25 cellular contexts compared by ENCODE assay signal in the genomic region with DNA sequence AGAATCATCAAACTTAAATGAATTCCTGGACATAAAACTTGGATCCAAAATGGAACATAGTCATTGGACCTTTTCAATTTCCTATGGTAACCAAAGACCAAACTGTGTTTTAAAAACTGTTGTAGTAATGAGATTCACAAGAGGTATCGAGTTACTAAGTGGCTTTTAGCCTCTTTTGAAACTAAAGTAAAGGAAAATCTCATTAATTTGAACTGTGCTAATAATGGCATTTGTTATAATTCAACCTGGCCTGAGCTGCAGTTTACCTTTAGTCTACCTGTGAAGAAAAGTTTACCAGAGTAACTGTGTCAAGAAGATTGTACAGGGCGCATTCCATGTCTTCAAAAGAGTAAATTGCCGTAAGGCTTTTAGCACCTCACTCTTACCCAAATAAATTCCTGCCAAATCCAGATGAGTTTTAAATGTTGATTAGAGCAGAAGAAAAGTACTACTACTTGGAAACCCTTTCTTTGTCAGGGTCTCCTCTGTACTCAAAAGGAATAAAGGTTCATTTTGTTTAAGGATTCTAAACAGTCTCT. TPM values are rescaled to one million over a fixed set of nuclear protein-coding genes. Genes with fewer than 3 reads are reported as not detected.
A peak's percentile ranks its signal among the peaks of the same experiment; 100 is the strongest.
DNase-seq lines count a peak whose midpoint lies in the region; ATAC-seq and TF ChIP-seq lines count a peak whose summit lies in the region.
"Had no signal": no experiment of that assay in that cellular context is flagged by ENCODE, and none has a peak within 500 bp of the region (broad histone marks: within the 10 kb centered on the region; RNA-seq: fewer than 3 reads in every experiment).

No MANE protein-coding gene starts in this region.

- H3K4me3 Mint-ChIP-seq in progenitor cell of endocrine pancreas (ENCODE audit: low read depth), result no peak overlapping the region
- H3K4me3 Mint-ChIP-seq in activated CD8-positive, alpha-beta T cell treated with anti-CD3 and anti-CD28 coated beads, Interleukin-2, amount 10 ng/mL, durations not matched to agents 7 days and 5 days, result no peak overlapping the region
- H3K4me3 Mint-ChIP-seq: activated T-cell treated with anti-CD3 and anti-CD28 coated beads, Interleukin-2, amount 50 U/mL, for 4 hours; effector memory CD8-positive, alpha-beta T cell; stimulated activated effector memory CD8-positive, alpha-beta T cell treated with anti-CD3 and anti-CD28 coated beads, Interleukin-12 subunit alpha, Interleukin-12 subunit beta, amount 100 ng/mL, for 72 hours; T-helper 2 cell treated with Interferon-gamma antibody and Interleukin-4, amounts not matched to agents 5 μg/mL and 100 μg/mL, for 36 hours had no signal

- no peak overlapping the region for H3K27ac ChIP-seq in colonic mucosa
- H3K27ac ChIP-seq: adrenal gland, BLaER1, lower lobe of right lung, skin epidermis, VCaP had no signal

- no peaks in the 10 kb centered on the region for H3K9me3 Mint-ChIP-seq in progenitor cell of endocrine pancreas (ENCODE audit: low read depth)
- H3K9me3 Mint-ChIP-seq in activated CD8-positive, alpha-beta T cell treated with anti-CD3 and anti-CD28 coated beads, Interleukin-2, amount 10 ng/mL, durations not matched to agents 7 days and 5 days (ENCODE audit: insufficient read depth), result no peaks in the 10 kb centered on the region
- H3K9me3 Mint-ChIP-seq: activated T-cell treated with anti-CD3 and anti-CD28 coated beads, Interleukin-2, amount 50 U/mL, for 4 hours; effector memory CD8-positive, alpha-beta T cell had no signal

- CTCF ChIA-PET in activated CD8-positive, alpha-beta T cell treated with anti-CD3 and anti-CD28 coated beads, Interleukin-2, amount 10 ng/mL, durations not matched to agents 7 days and 5 days (lab: Charles Lee), result interaction anchor here (1.4 kb wide), 1 partner anchor 10 kb away, joined by 3 read pairs; no protein-coding TSS in a partner anchor

- peak overlapping the region; percentile 55 for H3K27ac Mint-ChIP-seq in progenitor cell of endocrine pancreas
- no peak overlapping the region for H3K27ac Mint-ChIP-seq in activated CD8-positive, alpha-beta T cell treated with anti-CD3 and anti-CD28 coated beads, Interleukin-2, amount 10 ng/mL, durations not matched to agents 7 days and 5 days
- H3K27ac Mint-ChIP-seq: effector memory CD8-positive, alpha-beta T cell; stimulated activated effector memory CD8-positive, alpha-beta T cell treated with anti-CD3 and anti-CD28 coated beads, Interleukin-12 subunit alpha, Interleukin-12 subunit beta, amount 100 ng/mL, for 72 hours had no signal

- H3K4me3 ChIP-seq in colonic mucosa, result no peak overlapping the region
- H3K4me3 ChIP-seq: adrenal gland, BLaER1, lower lobe of right lung, skin epidermis had no signal

- peaks cover 24% of the 10 kb centered on the region for H3K4me1 Mint-ChIP-seq in progenitor cell of endocrine pancreas (ENCODE audit: low read depth)
- H3K4me1 Mint-ChIP-seq in activated CD8-positive, alpha-beta T cell treated with anti-CD3 and anti-CD28 coated beads, Interleukin-2, amount 10 ng/mL, durations not matched to agents 7 days and 5 days (ENCODE audit: low read depth), result no peaks in the 10 kb centered on the region
- H3K4me1 Mint-ChIP-seq: stimulated activated effector memory CD8-positive, alpha-beta T cell treated with anti-CD3 and anti-CD28 coated beads, Interleukin-12 subunit alpha, Interleukin-12 subunit beta, amount 100 ng/mL, for 72 hours had no signal

- no peaks in the 10 kb centered on the region for H3K9me3 ChIP-seq in colonic mucosa
- H3K9me3 ChIP-seq: adrenal gland, BLaER1, Caco-2, lower lobe of right lung had no signal

- no peaks in the 10 kb centered on the region for H3K4me1 ChIP-seq in colonic mucosa
- H3K4me1 ChIP-seq: adrenal gland had no signal

- no peaks in the 10 kb centered on the region for H3K27me3 Mint-ChIP-seq in progenitor cell of endocrine pancreas
- peaks cover 22% of the 10 kb centered on the region for H3K27me3 Mint-ChIP-seq in activated CD8-positive, alpha-beta T cell treated with anti-CD3 and anti-CD28 coated beads, Interleukin-2, amount 10 ng/mL, durations not matched to agents 7 days and 5 days (ENCODE audit: low read depth)

- no peaks in the 10 kb centered on the region for H3K36me3 Mint-ChIP-seq in progenitor cell of endocrine pancreas (ENCODE audit: insufficient read depth)
- no peaks in the 10 kb centered on the region for H3K36me3 Mint-ChIP-seq in activated CD8-positive, alpha-beta T cell treated with anti-CD3 and anti-CD28 coated beads, Interleukin-2, amount 10 ng/mL, durations not matched to agents 7 days and 5 days (ENCODE audit: low read depth)
- H3K36me3 Mint-ChIP-seq: stimulated activated effector memory CD8-positive, alpha-beta T cell treated with anti-CD3 and anti-CD28 coated beads, Interleukin-12 subunit alpha, Interleukin-12 subunit beta, amount 100 ng/mL, for 72 hours had no signal

- POLR2A ChIA-PET in activated CD8-positive, alpha-beta T cell treated with anti-CD3 and anti-CD28 coated beads, Interleukin-2, amount 10 ng/mL, durations not matched to agents 7 days and 5 days (lab: Charles Lee), result no interaction called here

- H3K27me3 ChIP-seq in colonic mucosa, result no peaks in the 10 kb centered on the region
- H3K27me3 ChIP-seq: adrenal gland, BLaER1 had no signal

- no peak overlapping the region for H3K9ac ChIP-seq in colonic mucosa (ENCODE audit: low read depth in 2 of 2, low read length in 2 of 2)
- H3K9ac ChIP-seq: BLaER1 had no signal

- no peaks in the 10 kb centered on the region for H3K36me3 ChIP-seq in colonic mucosa
- H3K36me3 ChIP-seq: adrenal gland, BLaER1, lower lobe of right lung had no signal

- TF ChIP-seq CTCF in progenitor cell of endocrine pancreas (IDR thresholded peaks at IDR 0.05; ENCODE audit: unreplicated experiment) (no peak), colonic mucosa (IDR thresholded peaks at IDR 0.05) (no peak)

- peak; percentile 12 for DNase-seq in NCI-H2196 (lab: John Stamatoyannopoulos, UW; ENCODE audit: unreplicated experiment)
- DNase-seq in NCI-H2196 treated with DMSO at 0.1 percent for 48 hours (lab: John Stamatoyannopoulos, UW; ENCODE audit: unreplicated experiment), result no peak
- peak; percentile 16 for DNase-seq in NCI-H69 (lab: John Stamatoyannopoulos, UW)
- DNase-seq in fibroblast of gingiva (ENCODE audit: low read depth), result peak; percentile 38
- DNase-seq in progenitor cell of endocrine pancreas (ENCODE audit: low spot score, unreplicated experiment), result no peak
- no peak for DNase-seq in activated CD8-positive, alpha-beta T cell treated with anti-CD3 and anti-CD28 coated beads, Interleukin-2, amount 10 ng/mL, durations not matched to agents 7 days and 5 days
- DNase-seq in colonic mucosa, result no peak
- DNase-seq: ACHN; activated CD4-positive, alpha-beta T cell treated with anti-CD3 and anti-CD28 coated beads for 48 hours; activated T-cell treated with anti-CD3 and anti-CD28 coated beads, Interleukin-2, amount 50 U/mL, for 4 hours; adrenal gland; Caco-2; effector memory CD8-positive, alpha-beta T cell; lower lobe of right lung; NCI-H187 treated with DMSO at 0.1 percent for 48 hours; nucleus accumbens; stimulated activated CD4-positive, alpha-beta T cell treated with anti-CD3 and anti-CD28 coated beads, Interleukin-2, amount 100 ng/mL, for 48 hours; substantia nigra had no signal

- no peak for ATAC-seq in GM18520 (IDR thresholded peaks at IDR 0.05; ENCODE audit: unreplicated experiment)
- no peak for ATAC-seq in activated CD8-positive, alpha-beta T cell treated with anti-CD3 and anti-CD28 coated beads, Interleukin-2, amount 10 ng/mL, durations not matched to agents 7 days and 5 days
- ATAC-seq: activated T-cell treated with anti-CD3 and anti-CD28 coated beads, Interleukin-2, amount 50 U/mL, for 4 hours; effector memory CD8-positive, alpha-beta T cell; esophagus mucosa; lower lobe of right lung; stimulated activated effector memory CD8-positive, alpha-beta T cell treated with anti-CD3 and anti-CD28 coated beads, Interleukin-12 subunit alpha, Interleukin-12 subunit beta, amount 100 ng/mL, for 72 hours had no signal

- intact Hi-C loops in colonic mucosa (cut with DNase I), result no loop called here

RNA-seq across cellular contexts. Expression of gene MED13L, which starts 17.0 kb away (rescaled TPM):
- total RNA-seq in progenitor cell of endocrine pancreas (141 and 151 TPM in 2 replicates), colonic mucosa (10 to 100 TPM; 73.8 to 92.6 TPM)
- 10 to 100 TPM; 74.7 to 76.9 TPM for total RNA-seq in activated CD8-positive, alpha-beta T cell treated with anti-CD3 and anti-CD28 coated beads, Interleukin-2, amount 10 ng/mL, durations not matched to agents 7 days and 5 days

Comparison
In these comparisons a context has a peak if more than half of its experiments do, and no peak if none do; other contexts are left out.
1. DNase-seq: peak in NCI-H2196 (single experiment), NCI-H69 (single experiment) and fibroblast of gingiva (single experiment); none in NCI-H2196 treated with DMSO at 0.1 percent for 48 hours (single experiment), progenitor cell of endocrine pancreas (single experiment), activated CD8-positive, alpha-beta T cell treated with anti-CD3 and anti-CD28 coated beads, Interleukin-2, amount 10 ng/mL, durations not matched to agents 7 days and 5 days (single experiment) and colonic mucosa (single experiment).